ENCODE assay signal across 20 cellular contexts in genomic region chrX:150489359-150490015, GRCh38.
"Had no signal": no experiment of that assay in that cellular context is flagged by ENCODE, and none has a peak within 500 bp of the region (broad histone marks: within the 10 kb centered on the region; RNA-seq: fewer than 3 reads in every experiment).

No MANE protein-coding gene starts in this region.

- H2AFZ ChIP-seq: parathyroid adenoma had no signal

- H3K9me3 ChIP-seq: body of pancreas, spleen had no signal

- H3K36me3 ChIP-seq: spleen had no signal

- DNase-seq: activated CD4-positive, alpha-beta T cell treated with anti-CD3 and anti-CD28 coated beads, Interleukin-2, amount 10 ng/mL, durations not matched to agents 24 days and 14 days; activated CD8-positive, alpha-beta T cell treated with anti-CD3 and anti-CD28 coated beads for 36 hours; activated naive CD4-positive, alpha-beta T cell; activated naive CD8-positive, alpha-beta T cell treated with anti-CD3 and anti-CD28 coated beads for 36 hours; activated T-cell treated with anti-CD3 and anti-CD28 coated beads, Interleukin-2, amount 50 U/mL, for 1 hour; amniotic stem cell; body of pancreas; dorsolateral prefrontal cortex; foreskin melanocyte; head of caudate nucleus; kidney; left ventricle myocardium superior; naive thymus-derived CD8-positive, alpha-beta T cell; spleen; stimulated activated naive B cell treated with anti-CD40 and anti-IgM and Interleukin-4, amounts not matched to agents 10 μg/mL and 1 μg/mL and 100 μg/mL, for 72 hours; T-cell had no signal

- H3K27ac ChIP-seq: body of pancreas, dorsolateral prefrontal cortex, epithelial cell of prostate, parathyroid adenoma, spleen had no signal

- ATAC-seq: activated CD8-positive, alpha-beta T cell treated with anti-CD3 and anti-CD28 coated beads for 36 hours; activated T-helper 17 cell treated with anti-CD3 and anti-CD28 coated beads, Interleukin-2, amount 50 U/mL, for 72 hours; body of pancreas; left ventricle myocardium superior; naive thymus-derived CD8-positive, alpha-beta T cell; stimulated activated naive B cell treated with anti-CD40 and anti-IgM and Interleukin-4, amounts not matched to agents 10 μg/mL and 1 μg/mL and 100 μg/mL, for 72 hours; T-cell had no signal

- H3K9ac ChIP-seq: parathyroid adenoma had no signal

- H3K4me1 ChIP-seq: body of pancreas, parathyroid adenoma, spleen had no signal

- H3K79me2 ChIP-seq: parathyroid adenoma had no signal

- FAIRE-seq: kidney, urothelium cell line had no signal

- H3K4me3 ChIP-seq: body of pancreas, dorsolateral prefrontal cortex, spleen had no signal

- H3K27me3 ChIP-seq: body of pancreas, spleen had no signal
